ENCODE assay signal across 25 cellular contexts in genomic region chr3:32595318-32595717, GRCh38.
"Had no signal": no experiment of that assay in that cellular context is flagged by ENCODE, and none has a peak within 500 bp of the region (broad histone marks: within the 10 kb centered on the region; RNA-seq: fewer than 3 reads in every experiment).

No MANE protein-coding gene starts in this region.

- DNase-seq: activated B cell treated with CpG ODN at 0.5 μM for 24 hours; activated CD4-positive, alpha-beta memory T cell treated with anti-CD3 and anti-CD28 coated beads for 36 hours; activated CD4-positive, alpha-beta T cell treated with anti-CD3 and anti-CD28 coated beads for 4 hours; activated effector memory CD4-positive, alpha-beta T cell treated with anti-CD3 and anti-CD28 coated beads, Interleukin-2, amount 50 U/mL, for 16 hours; activated naive CD4-positive, alpha-beta T cell treated with anti-CD3 and anti-CD28 coated beads, Interleukin-2, amount 10 ng/mL, durations not matched to agents 7 days and 5 days; amygdala; caudate nucleus; effector CD4-positive, alpha-beta T cell; erythroblast; foreskin keratinocyte; kidney; natural killer cell; retina; spleen; stimulated activated CD4-positive, alpha-beta T cell treated with anti-CD3 and anti-CD28 coated beads, Interleukin-4, amount 100 ng/mL, for 1 hour; stimulated activated naive CD4-positive, alpha-beta T cell treated with Interleukin-2 at 50 U/mL for 16 hours; T1000; thyroid gland; upper lobe of right lung had no signal

- H3K9me3 Mint-ChIP-seq: activated B cell treated with CpG ODN at 0.5 μM for 24 hours; activated CD4-positive, alpha-beta memory T cell treated with anti-CD3 and anti-CD28 coated beads for 36 hours; activated naive CD4-positive, alpha-beta T cell treated with anti-CD3 and anti-CD28 coated beads, Interleukin-2, amount 10 ng/mL, durations not matched to agents 7 days and 5 days; dendritic cell treated with granulocyte-macrophage colony-stimulating factor and Interleukin-4, amounts not matched to agents 40 ng/mL and 50 ng/mL, for 4 days; mesothelial cell of epicardium; natural killer cell; T-helper 1 cell treated with Interleukin-12 subunit alpha and Interleukin-12 subunit beta and Interleukin-4 antibody, amounts not matched to agents 30 μg/mL and 1 μg/mL, for 36 hours had no signal

- H3K27ac ChIP-seq: foreskin keratinocyte, spleen, upper lobe of right lung had no signal

- H3K36me3 Mint-ChIP-seq: activated CD4-positive, alpha-beta memory T cell treated with anti-CD3 and anti-CD28 coated beads for 36 hours; activated naive CD4-positive, alpha-beta T cell treated with anti-CD3 and anti-CD28 coated beads, Interleukin-2, amount 10 ng/mL, durations not matched to agents 7 days and 5 days; mesothelial cell of epicardium; natural killer cell had no signal

- H3K27ac Mint-ChIP-seq: activated B cell treated with CpG ODN at 0.5 μM for 24 hours; activated CD4-positive, alpha-beta memory T cell treated with anti-CD3 and anti-CD28 coated beads for 36 hours; activated naive CD4-positive, alpha-beta T cell treated with anti-CD3 and anti-CD28 coated beads, Interleukin-2, amount 10 ng/mL, durations not matched to agents 7 days and 5 days; dendritic cell treated with granulocyte-macrophage colony-stimulating factor and Interleukin-4, amounts not matched to agents 40 ng/mL and 50 ng/mL, for 4 days; mesothelial cell of epicardium; natural killer cell; T-helper 1 cell treated with Interleukin-12 subunit alpha and Interleukin-12 subunit beta and Interleukin-4 antibody, amounts not matched to agents 30 μg/mL and 1 μg/mL, for 36 hours had no signal

- H3K4me3 ChIP-seq: lung, spleen, thyroid gland, upper lobe of right lung had no signal

- FAIRE-seq: endometrium, kidney had no signal

- H3K36me3 ChIP-seq: spleen, thyroid gland, upper lobe of right lung had no signal

- H3K4me1 ChIP-seq: foreskin keratinocyte, spleen, upper lobe of right lung had no signal

- H3K4me3 Mint-ChIP-seq: activated B cell treated with CpG ODN at 0.5 μM for 24 hours; activated CD4-positive, alpha-beta memory T cell treated with anti-CD3 and anti-CD28 coated beads for 36 hours; activated naive CD4-positive, alpha-beta T cell treated with anti-CD3 and anti-CD28 coated beads, Interleukin-2, amount 10 ng/mL, durations not matched to agents 7 days and 5 days; dendritic cell treated with granulocyte-macrophage colony-stimulating factor and Interleukin-4, amounts not matched to agents 40 ng/mL and 50 ng/mL, for 4 days; mesothelial cell of epicardium; natural killer cell; T-helper 1 cell treated with Interleukin-12 subunit alpha and Interleukin-12 subunit beta and Interleukin-4 antibody, amounts not matched to agents 30 μg/mL and 1 μg/mL, for 36 hours had no signal

- ATAC-seq: foreskin keratinocyte, left lobe of liver, natural killer cell, upper lobe of right lung had no signal

- H3K4me1 Mint-ChIP-seq: activated B cell treated with CpG ODN at 0.5 μM for 24 hours; activated naive CD4-positive, alpha-beta T cell treated with anti-CD3 and anti-CD28 coated beads, Interleukin-2, amount 10 ng/mL, durations not matched to agents 7 days and 5 days; natural killer cell had no signal

- H3K9me3 ChIP-seq: spleen, thyroid gland, upper lobe of right lung had no signal

- H3K27me3 ChIP-seq: thyroid gland, upper lobe of right lung had no signal
